Comparison of ENCODE assay signal across 15 cellular contexts in the genomic region with DNA sequence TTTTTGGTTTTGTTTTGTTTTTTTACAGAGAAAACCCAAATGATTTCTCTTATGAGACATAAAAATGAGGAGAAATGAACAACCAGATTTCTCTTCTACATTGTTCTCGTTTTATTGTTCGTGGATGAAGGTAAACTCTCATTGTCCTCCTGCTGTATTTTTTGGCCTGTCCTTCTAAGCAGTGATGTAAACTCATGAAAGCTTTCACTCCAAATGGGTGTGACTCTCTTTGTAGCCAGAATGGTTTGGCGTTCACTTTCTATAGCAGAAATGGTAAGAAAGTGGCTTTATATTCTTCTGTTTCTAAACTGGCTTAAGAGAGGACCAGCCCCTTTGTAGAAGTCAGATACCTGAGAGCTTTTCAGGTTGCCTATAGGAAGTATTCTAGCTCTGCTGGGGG. TPM values are rescaled to one million over a fixed set of nuclear protein-coding genes. Genes with fewer than 3 reads are reported as not detected.
A peak's percentile ranks its signal among the peaks of the same experiment; 100 is the strongest.
DNase-seq lines count a peak whose midpoint lies in the region; ATAC-seq and TF ChIP-seq lines count a peak whose summit lies in the region.
"Had no signal": no experiment of that assay in that cellular context is flagged by ENCODE, and none has a peak within 500 bp of the region (broad histone marks: within the 10 kb centered on the region; RNA-seq: fewer than 3 reads in every experiment).

No MANE protein-coding gene starts in this region.

- H3K36me3 Mint-ChIP-seq in MCF 10A (ENCODE audit: insufficient read depth, unreplicated experiment), result no peaks in the 10 kb centered on the region
- no peaks in the 10 kb centered on the region for H3K36me3 Mint-ChIP-seq in natural killer cell treated with Interleukin-12 subunit alpha and Interleukin-12 subunit beta and Interleukin-15 and Interleukin-18, amount 100 ng/mL, for 72 hours

- H3K4me1 ChIP-seq in hepatocyte (ENCODE audit: insufficient read depth), result peaks cover 7% of the 10 kb centered on the region
- peaks cover 50% of the 10 kb centered on the region for H3K4me1 ChIP-seq in suprapubic skin
- peaks cover 13% of the 10 kb centered on the region; the same call in 1 of the 2 replicates for H3K4me1 ChIP-seq in SJCRH30

- TF ChIP-seq CTCF in MCF 10A (IDR thresholded peaks at IDR 0.05; ENCODE audit: unreplicated experiment) (no peak), hepatocyte (IDR thresholded peaks at IDR 0.05; ENCODE audit: poor library complexity) (no peak), suprapubic skin (IDR thresholded peaks at IDR 0.05) (no peak)

- peaks cover 57% of the 10 kb centered on the region for H3K4me1 Mint-ChIP-seq in MCF 10A (ENCODE audit: insufficient read depth, unreplicated experiment)
- peaks cover 0 to 8% of the 10 kb centered on the region in 2 donors for H3K4me1 Mint-ChIP-seq in natural killer cell treated with Interleukin-12 subunit alpha and Interleukin-12 subunit beta and Interleukin-15 and Interleukin-18, amount 100 ng/mL, for 72 hours (ENCODE audit: low read depth in 2 of 2)

- no peak for TF ChIP-seq POLR2A in suprapubic skin (IDR thresholded peaks at IDR 0.05)

- BruUV-seq in MCF 10A (replicated peaks; lab: Mats Ljungman, UMichigan), result TSS peak; percentile 79

- H3K9me3 ChIP-seq in hepatocyte (ENCODE audit: low read depth), result no peaks in the 10 kb centered on the region
- no peaks in the 10 kb centered on the region for H3K9me3 ChIP-seq in suprapubic skin
- no peaks in the 10 kb centered on the region for H3K9me3 ChIP-seq in SJCRH30 (replicated peaks)
- H3K9me3 ChIP-seq: MG63 had no signal

- no peaks in the 10 kb centered on the region for H3K27me3 Mint-ChIP-seq in MCF 10A (ENCODE audit: insufficient read depth, unreplicated experiment)
- peaks cover 30 to 36% of the 10 kb centered on the region in 2 donors for H3K27me3 Mint-ChIP-seq in natural killer cell treated with Interleukin-12 subunit alpha and Interleukin-12 subunit beta and Interleukin-15 and Interleukin-18, amount 100 ng/mL, for 72 hours
- H3K27me3 Mint-ChIP-seq: CD4-positive, alpha-beta T cell had no signal

- H3K4me3 Mint-ChIP-seq in MCF 10A (ENCODE audit: unreplicated experiment), result peak overlapping the region; percentile 62
- H3K4me3 Mint-ChIP-seq in natural killer cell treated with Interleukin-12 subunit alpha and Interleukin-12 subunit beta and Interleukin-15 and Interleukin-18, amount 100 ng/mL, for 72 hours, result no peak overlapping the region
- H3K4me3 Mint-ChIP-seq: CD4-positive, alpha-beta T cell had no signal

- WGBS in hepatocyte (ENCODE audit: low lambda C conversion rate, missing lambda C conversion rate), result 87% methylated on average over 3 of the region's 3 CpGs
- 9% methylated on average over 3 of the region's 3 CpGs for WGBS in suprapubic skin

- no peaks in the 10 kb centered on the region for H3K9me3 Mint-ChIP-seq in MCF 10A (ENCODE audit: unreplicated experiment)
- no peaks in the 10 kb centered on the region for H3K9me3 Mint-ChIP-seq in natural killer cell treated with Interleukin-12 subunit alpha and Interleukin-12 subunit beta and Interleukin-15 and Interleukin-18, amount 100 ng/mL, for 72 hours
- H3K9me3 Mint-ChIP-seq: CD4-positive, alpha-beta T cell had no signal

- H3K36me3 ChIP-seq in hepatocyte (replicated peaks; ENCODE audit: insufficient read depth, low read depth) (no peaks in the 10 kb centered on the region), suprapubic skin (no peaks in the 10 kb centered on the region), SJCRH30 (no peaks in the 10 kb centered on the region)
- H3K36me3 ChIP-seq: cardiac muscle cell, MG63 had no signal

- peak overlapping the region; percentile 21 for H2AFZ ChIP-seq in hepatocyte

- H4K20me1 ChIP-seq in hepatocyte (ENCODE audit: insufficient read depth, poor library complexity, severe bottlenecking), result no peaks in the 10 kb centered on the region

- no peak for TF ChIP-seq EP300 in suprapubic skin (IDR thresholded peaks at IDR 0.05)

- H3K4me2 ChIP-seq in hepatocyte, result no peak overlapping the region

- H3K27ac Mint-ChIP-seq in MCF 10A (ENCODE audit: low read depth, unreplicated experiment), result peak overlapping the region; percentile 99
- H3K27ac Mint-ChIP-seq in natural killer cell treated with Interleukin-12 subunit alpha and Interleukin-12 subunit beta and Interleukin-15 and Interleukin-18, amount 100 ng/mL, for 72 hours, result no peak overlapping the region
- H3K27ac Mint-ChIP-seq: CD4-positive, alpha-beta T cell had no signal

- H3K27ac ChIP-seq in hepatocyte, result no peak overlapping the region
- peak overlapping the region; percentile 92 for H3K27ac ChIP-seq in suprapubic skin
- H3K27ac ChIP-seq in SJCRH30, result no peak overlapping the region
- H3K27ac ChIP-seq: cardiac muscle cell had no signal

- H3K4me3 ChIP-seq in hepatocyte (no peak overlapping the region), suprapubic skin (no peak overlapping the region), SJCRH30 (no peak overlapping the region)
- H3K4me3 ChIP-seq: cardiac muscle cell, MG63 had no signal

- H3K79me2 ChIP-seq in hepatocyte, result no peaks in the 10 kb centered on the region

- CTCF ChIA-PET in MCF 10A (lab: Yijun Ruan, JAX), result interaction anchor here (0.8 to 16.8 kb wide), 9 partner anchors 9 to 81 kb away, joined by 3 to 242 read pairs (median 4); no protein-coding TSS in a partner anchor

- intact Hi-C loops in MCF 10A (cut with micrococcal nuclease), result loop anchor here (10.0 kb wide), 1 partner anchor 1057 kb away; no protein-coding TSS in a partner anchor

- no peak for ATAC-seq in natural killer cell treated with Interleukin-12 subunit alpha and Interleukin-12 subunit beta and Interleukin-15 and Interleukin-18, amount 100 ng/mL, for 72 hours

- DNase-seq in LHCN-M2 (ENCODE audit: low read depth) (peak; percentile 11), MCF 10A (ENCODE audit: unreplicated experiment) (peak; percentile 41), hepatocyte (ENCODE audit: low spot score) (no peak), suprapubic skin (ENCODE audit: low spot score in 2 of 2) (no peak), SJCRH30 (no peak), inferior parietal cortex (ENCODE audit: extremely low spot score) (no peak), NCI-H1092 (lab: John Stamatoyannopoulos, UW) (no peak)
- no peak for DNase-seq in natural killer cell treated with Interleukin-12 subunit alpha and Interleukin-12 subunit beta and Interleukin-15 and Interleukin-18, amount 100 ng/mL, for 72 hours (ENCODE audit: low spot score)
- DNase-seq: activated CD4-positive, alpha-beta T cell treated with anti-CD3 and anti-CD28 coated beads for 4 hours; activated effector memory CD4-positive, alpha-beta T cell treated with Interleukin-2 at 50 U/mL for 16 hours; CD4-positive, alpha-beta T cell; stimulated activated naive CD4-positive, alpha-beta T cell had no signal

- POLR2A ChIA-PET in MCF 10A (lab: Yijun Ruan, JAX), result interaction anchor here (0.6 to 10.9 kb wide), 17 partner anchors 9 to 407 kb away, joined by 3 to 204 read pairs (median 14); a partner anchor contains a TSS

- no peaks in the 10 kb centered on the region for H3K9me2 ChIP-seq in hepatocyte (replicated peaks; ENCODE audit: insufficient read depth)

- peaks cover 30% of the 10 kb centered on the region for H3K27me3 ChIP-seq in hepatocyte
- H3K27me3 ChIP-seq in suprapubic skin, result no peaks in the 10 kb centered on the region
- H3K27me3 ChIP-seq in SJCRH30, result 0 out of 2 replicates have a peak, but pooled peaks cover 3% of the 10 kb centered on the region
- H3K27me3 ChIP-seq: MG63 had no signal

RNA-seq across cellular contexts. Expression of a gene that starts 15.5 kb away (rescaled TPM):
- total RNA-seq in LHCN-M2 (2014; rRNA removed) (12.2 and 17.5 TPM in 2 replicates), MCF 10A (2022) (71.6 and 88.4 TPM in 2 replicates), hepatocyte (8.7 and 19.3 TPM in 2 replicates), suprapubic skin (100 to 1,000 TPM in 1 of 4 donors, 10 to 100 TPM in 3; 57.8 to 143 (median 80.8) TPM)
- 6.5 TPM for polyA plus RNA-seq in LHCN-M2 (2012)
- polyA plus RNA-seq in hepatocyte, result 6.1 and 12.7 TPM in 2 replicates
- total RNA-seq in natural killer cell treated with Interleukin-12 subunit alpha and Interleukin-12 subunit beta and Interleukin-15 and Interleukin-18, amount 100 ng/mL, for 72 hours, result 10 to 100 TPM; 61.4 to 82.1 TPM
- 10.0 and 15.3 TPM in 2 replicates for total RNA-seq in SJCRH30 (2014; rRNA removed; shearing (Covaris generic))
- total RNA-seq: OCI-LY7 had no signal

Comparison
In these comparisons a context has a peak if more than half of its experiments do, and no peak if none do; other contexts are left out.
1. DNase-seq: peak in LHCN-M2 (single experiment) and MCF 10A (single experiment); none in hepatocyte (single experiment), suprapubic skin (0 of 2), natural killer cell treated with Interleukin-12 subunit alpha and Interleukin-12 subunit beta and Interleukin-15 and Interleukin-18, amount 100 ng/mL, for 72 hours (single experiment), SJCRH30 (0 of 2), inferior parietal cortex (single experiment) and NCI-H1092 (single experiment).